In genomic region chr16:22198547-22199293, GRCh38 we compare ENCODE assay signal across 1 cellular context.
TF ChIP-seq lines count a peak whose summit lies in the region.

No MANE protein-coding gene starts in this region.

TF ChIP-seq in GM23338, 12 proteins besides CTCF, POLR2A, EP300 and RAD21 (continued from another document):
- no peak for TF ChIP-seq REST (IDR thresholded peaks at IDR 0.05; ENCODE audit: unreplicated experiment)
